Comparison of ENCODE assay signal across 19 cellular contexts in the genomic region with DNA sequence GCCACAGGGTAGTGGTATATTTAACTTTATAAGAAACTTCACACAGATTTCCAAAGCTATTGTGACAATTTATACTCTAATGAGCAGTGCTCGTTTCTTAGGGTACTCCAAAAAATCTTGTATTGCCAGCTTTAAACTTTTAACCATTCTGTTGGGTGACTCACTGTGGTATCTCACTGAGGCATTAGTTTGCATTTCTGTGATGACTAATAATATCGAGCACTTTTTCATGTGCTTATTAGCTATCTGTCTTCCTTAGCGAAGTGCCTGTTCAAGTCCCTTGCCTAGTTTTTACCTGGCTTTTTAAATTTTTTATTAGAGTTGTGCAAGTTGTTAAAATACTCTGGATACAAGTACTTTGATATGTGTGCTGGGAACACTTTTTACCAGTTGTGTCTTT. TPM values are rescaled to one million over a fixed set of nuclear protein-coding genes. Genes with fewer than 3 reads are reported as not detected.
DNase-seq lines count a peak whose midpoint lies in the region; ATAC-seq and TF ChIP-seq lines count a peak whose summit lies in the region.
"Had no signal": no experiment of that assay in that cellular context is flagged by ENCODE, and none has a peak within 500 bp of the region (broad histone marks: within the 10 kb centered on the region; RNA-seq: fewer than 3 reads in every experiment).

No MANE protein-coding gene starts in this region.

- no peaks in the 10 kb centered on the region for H3K9me3 ChIP-seq in adipocyte (ENCODE audit: control insufficient read depth, low read length)
- no peaks in the 10 kb centered on the region for H3K9me3 ChIP-seq in SJCRH30 (replicated peaks)
- H3K9me3 ChIP-seq: gastrocnemius medialis had no signal

- H3K27ac ChIP-seq in foreskin keratinocyte (no peak overlapping the region), SJCRH30 (no peak overlapping the region)
- H3K27ac ChIP-seq: gastrocnemius medialis had no signal

- H3K4me3 ChIP-seq in adipocyte (ENCODE audit: low read length) (no peak overlapping the region), SJCRH30 (no peak overlapping the region)
- H3K4me3 ChIP-seq: gastrocnemius medialis, GM12878 had no signal

- DNase-seq in ACHN (peak; percentile 12), HPDE6-E6E7 (ENCODE audit: extremely low spot score) (peak; percentile 41), adipocyte (ENCODE audit: low read depth) (peak; percentile 31), foreskin keratinocyte (peak; percentile 13 to 30), SJCRH30 (no peak), NCI-H2196 treated with DMSO at 0.1 percent for 48 hours (lab: John Stamatoyannopoulos, UW; ENCODE audit: unreplicated experiment) (no peak)
- DNase-seq: activated CD4-positive, alpha-beta T cell treated with anti-CD3 and anti-CD28 coated beads for 48 hours; activated T-cell treated with anti-CD3 and anti-CD28 coated beads, Interleukin-2, amount 50 U/mL, for 72 hours; AML-193; anterior cingulate cortex; DMS53; gastrocnemius medialis; NCI-H1048; posterior cingulate gyrus; T-helper 1 cell had no signal

- no peaks in the 10 kb centered on the region for H3K36me3 ChIP-seq in adipocyte (ENCODE audit: control insufficient read depth, insufficient read depth, low read length, severe bottlenecking)
- H3K36me3 ChIP-seq in SJCRH30 = no peaks in the 10 kb centered on the region
- H3K36me3 ChIP-seq: gastrocnemius medialis had no signal

- ATAC-seq in foreskin keratinocyte (peak; percentile 77), GM21786 (IDR thresholded peaks at IDR 0.05; ENCODE audit: unreplicated experiment) (no peak), HG03139 (IDR thresholded peaks at IDR 0.05; ENCODE audit: unreplicated experiment) (no peak)
- ATAC-seq: activated T-cell treated with anti-CD3 and anti-CD28 coated beads, Interleukin-2, amount 50 U/mL, for 72 hours; gastrocnemius medialis; GM12878 had no signal

- TF ChIP-seq CTCF in foreskin keratinocyte (conservative IDR thresholded peaks at IDR 0.05) = no peak

- H3K4me1 ChIP-seq in adipocyte (ENCODE audit: control insufficient read depth, insufficient read depth, low read length) (peaks cover 26% of the 10 kb centered on the region), foreskin keratinocyte (no peaks in the 10 kb centered on the region), SJCRH30 (no peaks in the 10 kb centered on the region)
- H3K4me1 ChIP-seq: gastrocnemius medialis had no signal

- peaks cover 24% of the 10 kb centered on the region for H3K27me3 ChIP-seq in adipocyte (replicated peaks; ENCODE audit: control insufficient read depth, insufficient read depth, low read length)
- peaks cover 15% of the 10 kb centered on the region for H3K27me3 ChIP-seq in foreskin keratinocyte
- H3K27me3 ChIP-seq in SJCRH30 = no peaks in the 10 kb centered on the region

- in situ Hi-C loops in ACHN (cut with HindIII; ENCODE audit: low pct_ligation_motif_present, low pct_unique_long_range_greater_than_20kb, low sequenced_read_pairs) = no loop called here

- no peak overlapping the region for H3K9ac ChIP-seq in adipocyte (ENCODE audit: low read length)

RNA-seq across cellular contexts. Expression of gene PNMA3, which starts 5.5 kb away (rescaled TPM):
- not detected in 2 replicates for total RNA-seq in foreskin keratinocyte
- 0.01 and 0.03 TPM in 2 replicates for polyA plus RNA-seq in foreskin keratinocyte
- not detected in 2 replicates for total RNA-seq in SJCRH30 (2014; rRNA removed; shearing (Covaris generic))
- total RNA-seq: dermis microvascular lymphatic vessel endothelial cell, gastrocnemius medialis, GM12878 had no signal

RNA-seq across cellular contexts. Expression of gene PNMA6A, which starts 10.5 kb away (rescaled TPM):
- 0.32 and 0.75 TPM in 2 replicates for total RNA-seq in foreskin keratinocyte
- polyA plus RNA-seq in foreskin keratinocyte = 0.37 and 0.64 TPM in 2 replicates
- not detected in 2 replicates for total RNA-seq in SJCRH30 (2014; rRNA removed; shearing (Covaris generic))

Comparison
In these comparisons a context has a peak if more than half of its experiments do, and no peak if none do; other contexts are left out.
1. DNase-seq: peak in ACHN (single experiment), HPDE6-E6E7 (single experiment), adipocyte (single experiment) and foreskin keratinocyte (2 of 2); none in SJCRH30 (0 of 2) and NCI-H2196 treated with DMSO at 0.1 percent for 48 hours (single experiment).